31 cellular contexts compared by ENCODE assay signal in genomic region chr10:49217645-49218044, GRCh38. TPM values are rescaled to one million over a fixed set of nuclear protein-coding genes. Genes with fewer than 3 reads are reported as not detected.
"Had no signal": no experiment of that assay in that cellular context is flagged by ENCODE, and none has a peak within 500 bp of the region (broad histone marks: within the 10 kb centered on the region; RNA-seq: fewer than 3 reads in every experiment).

No MANE protein-coding gene starts in this region.

- H3K36me3 ChIP-seq: neutrophil, pancreas, right lobe of liver, sigmoid colon, tibial artery, transverse colon, upper lobe of left lung, vagina had no signal

- H3K27me3 Mint-ChIP-seq: stimulated activated memory B cell treated with anti-CD40 and anti-IgM and Interleukin-4, amounts not matched to agents 10 μg/mL and 1 μg/mL and 100 μg/mL, for 72 hours had no signal

- H3K4me3 Mint-ChIP-seq: naive B cell; naive thymus-derived CD8-positive, alpha-beta T cell; nephron progenitor cell; neural crest cell; stimulated activated memory B cell treated with anti-CD40 and anti-IgM and Interleukin-4, amounts not matched to agents 10 μg/mL and 1 μg/mL and 100 μg/mL, for 72 hours; stimulated activated naive CD8-positive, alpha-beta T cell treated with anti-CD3 and anti-CD28 coated beads, Interleukin-15, amount 100 ng/mL, for 72 hours had no signal

- DNase-seq: naive B cell; naive thymus-derived CD8-positive, alpha-beta T cell; nephron progenitor cell; nucleus accumbens; pancreas; posterior cingulate gyrus; psoas muscle; right cardiac atrium; right lobe of liver; sigmoid colon; small intestine; stimulated activated CD4-positive, alpha-beta T cell treated with anti-CD3 and anti-CD28 coated beads, Interleukin-15, amount 100 ng/mL, for 24 hours; stimulated activated CD4-positive, alpha-beta T cell treated with anti-CD3 and anti-CD28 coated beads, Interleukin-2, amount 100 ng/mL, for 24 hours; stimulated activated CD4-positive, alpha-beta T cell treated with anti-CD3 and anti-CD28 coated beads, Interleukin-2, amount 100 ng/mL, for 48 hours; stimulated activated CD4-positive, alpha-beta T cell treated with anti-CD3 and anti-CD28 coated beads, Interleukin-4, amount 100 ng/mL, for 24 hours; stimulated activated naive CD4-positive, alpha-beta T cell; stimulated activated naive CD8-positive, alpha-beta T cell treated with anti-CD3 and anti-CD28 coated beads, Interleukin-15, amount 100 ng/mL, for 72 hours; stimulated activated naive CD8-positive, alpha-beta T cell treated with anti-CD3 and anti-CD28 coated beads, Interleukin-15, Interleukin-2, amounts not matched to agents 100 U/mL and 50 U/mL, for 24 hours; substantia nigra; testis; tibial artery; transverse colon; upper lobe of left lung had no signal

- H3K4me1 ChIP-seq: pancreas, psoas muscle, right lobe of liver, sigmoid colon, testis, tibial artery, transverse colon, upper lobe of left lung, vagina had no signal

- FAIRE-seq: pancreas, small intestine, urothelium cell line had no signal

- H3K9me3 Mint-ChIP-seq: naive thymus-derived CD8-positive, alpha-beta T cell; stimulated activated naive CD8-positive, alpha-beta T cell treated with anti-CD3 and anti-CD28 coated beads, Interleukin-15, amount 100 ng/mL, for 72 hours had no signal

- H3K4me1 Mint-ChIP-seq: neural crest cell had no signal

- H3K27ac Mint-ChIP-seq: naive thymus-derived CD8-positive, alpha-beta T cell; nephron progenitor cell; progenitor cell of endocrine pancreas; stimulated activated memory B cell treated with anti-CD40 and anti-IgM and Interleukin-4, amounts not matched to agents 10 μg/mL and 1 μg/mL and 100 μg/mL, for 72 hours had no signal

- H3K9me3 ChIP-seq: neutrophil, pancreas, psoas muscle, right lobe of liver, sigmoid colon, testis, tibial artery, transverse colon, upper lobe of left lung, vagina had no signal

- H3K27me3 ChIP-seq: neutrophil, pancreas, right lobe of liver, sigmoid colon, testis, transverse colon, upper lobe of left lung, vagina had no signal

- H3K4me3 ChIP-seq: pancreas, psoas muscle, right lobe of liver, sigmoid colon, testis, tibial artery, transverse colon, upper lobe of left lung, vagina had no signal

- H3K27ac ChIP-seq: neutrophil, pancreas, psoas muscle, right lobe of liver, sigmoid colon, testis, tibial artery, transverse colon, upper lobe of left lung, vagina had no signal

- H3K36me3 Mint-ChIP-seq: naive thymus-derived CD8-positive, alpha-beta T cell; stimulated activated memory B cell treated with anti-CD40 and anti-IgM and Interleukin-4, amounts not matched to agents 10 μg/mL and 1 μg/mL and 100 μg/mL, for 72 hours had no signal

- ATAC-seq: naive thymus-derived CD8-positive, alpha-beta T cell; pancreas; stimulated activated naive CD8-positive, alpha-beta T cell treated with anti-CD3 and anti-CD28 coated beads, Interleukin-15, amount 100 ng/mL, for 72 hours; stimulated activated naive CD8-positive, alpha-beta T cell treated with anti-CD3 and anti-CD28 coated beads, Interleukin-15, Interleukin-2, amounts not matched to agents 100 U/mL and 50 U/mL, for 24 hours had no signal

RNA-seq across cellular contexts. Expression of gene TMEM273, which starts 29.5 kb away (rescaled TPM):
- total RNA-seq: osteocyte, progenitor cell of endocrine pancreas, renal cortical epithelial cell had no signal
